Comparison of ENCODE assay signal across 28 cellular contexts in genomic region chr10:34413920-34414319, GRCh38.
"Had no signal": no experiment of that assay in that cellular context is flagged by ENCODE, and none has a peak within 500 bp of the region (broad histone marks: within the 10 kb centered on the region; RNA-seq: fewer than 3 reads in every experiment).

No MANE protein-coding gene starts in this region.

- H3K9me3 Mint-ChIP-seq: activated CD4-positive, alpha-beta memory T cell treated with anti-CD3 and anti-CD28 coated beads, Interleukin-2, amount 10 ng/mL, durations not matched to agents 7 days and 5 days; activated CD4-positive, alpha-beta T cell treated with anti-CD3 and anti-CD28 coated beads, Interleukin-2, amount 10 ng/mL, durations not matched to agents 24 days and 14 days; activated T-cell treated with anti-CD3 and anti-CD28 coated beads, Interleukin-2, amount 50 U/mL, for 4 hours; activated T-helper 17 cell treated with anti-CD3 and anti-CD28 coated beads, Interleukin-2, amount 50 U/mL, for 72 hours; dendritic cell treated with granulocyte-macrophage colony-stimulating factor and Interleukin-4, amounts not matched to agents 40 ng/mL and 50 ng/mL, for 4 days; endodermal cell; immature natural killer cell; natural killer cell had no signal

- DNase-seq: activated CD4-positive, alpha-beta memory T cell treated with anti-CD3 and anti-CD28 coated beads, Interleukin-2, amount 10 ng/mL, durations not matched to agents 7 days and 5 days; activated CD4-positive, alpha-beta T cell treated with anti-CD3 and anti-CD28 coated beads, Interleukin-2, amount 10 ng/mL, durations not matched to agents 24 days and 14 days; activated CD4-positive, CD25-positive, alpha-beta regulatory T cell treated with anti-CD3 and anti-CD28 coated beads, Interleukin-2, amount 50 U/mL, for 72 hours; activated gamma-delta T cell treated with Interleukin-2 at 50 U/mL for 16 hours; activated naive CD4-positive, alpha-beta T cell treated with anti-CD3 and anti-CD28 coated beads, Interleukin-2, amount 50 U/mL, for 16 hours; activated T-cell treated with anti-CD3 and anti-CD28 coated beads, Interleukin-2, amount 50 U/mL, for 4 hours; amniotic stem cell; brain microvascular endothelial cell; endodermal cell; foreskin fibroblast; head of caudate nucleus; hippocampal formation; immature natural killer cell; left lung; lower lobe of right lung; natural killer cell; stimulated activated CD4-positive, alpha-beta T cell treated with anti-CD3 and anti-CD28 coated beads, Interleukin-15, amount 100 ng/mL, for 24 hours; stimulated activated CD4-positive, alpha-beta T cell treated with anti-CD3 and anti-CD28 coated beads, Interleukin-2, amount 100 ng/mL, for 24 hours; stimulated activated naive CD4-positive, alpha-beta T cell; T-helper 17 cell; T1000; transverse colon had no signal

- H3K36me3 ChIP-seq: brain microvascular endothelial cell, left lung, lower lobe of right lung, prostate gland, right atrium auricular region, transverse colon had no signal

- H3K4me1 ChIP-seq: left lung, lower lobe of right lung, right atrium auricular region had no signal

- H3K4me3 Mint-ChIP-seq: activated CD4-positive, alpha-beta memory T cell treated with anti-CD3 and anti-CD28 coated beads, Interleukin-2, amount 10 ng/mL, durations not matched to agents 7 days and 5 days; activated CD4-positive, alpha-beta T cell treated with anti-CD3 and anti-CD28 coated beads, Interleukin-2, amount 10 ng/mL, durations not matched to agents 24 days and 14 days; activated T-cell treated with anti-CD3 and anti-CD28 coated beads, Interleukin-2, amount 50 U/mL, for 4 hours; activated T-helper 17 cell treated with anti-CD3 and anti-CD28 coated beads, Interleukin-2, amount 50 U/mL, for 72 hours; dendritic cell treated with granulocyte-macrophage colony-stimulating factor and Interleukin-4, amounts not matched to agents 40 ng/mL and 50 ng/mL, for 4 days; endodermal cell; immature natural killer cell; natural killer cell; T-helper 17 cell had no signal

- FAIRE-seq: astrocyte had no signal

- H3K27ac ChIP-seq: brain microvascular endothelial cell, left lung, lower lobe of right lung, prostate gland, right atrium auricular region, transverse colon had no signal

- H3K27me3 ChIP-seq: brain microvascular endothelial cell, left lung, right atrium auricular region, transverse colon had no signal

- H3K4me3 ChIP-seq: left lung, lower lobe of right lung, prostate gland, right atrium auricular region, transverse colon had no signal

- H3K27me3 Mint-ChIP-seq: activated CD4-positive, alpha-beta memory T cell treated with anti-CD3 and anti-CD28 coated beads, Interleukin-2, amount 10 ng/mL, durations not matched to agents 7 days and 5 days; activated CD4-positive, alpha-beta T cell treated with anti-CD3 and anti-CD28 coated beads, Interleukin-2, amount 10 ng/mL, durations not matched to agents 24 days and 14 days had no signal

- ATAC-seq: activated T-cell treated with anti-CD3 and anti-CD28 coated beads, Interleukin-2, amount 50 U/mL, for 4 hours; activated T-helper 17 cell treated with anti-CD3 and anti-CD28 coated beads, Interleukin-2, amount 50 U/mL, for 72 hours; esophagus mucosa; left lung; lower lobe of right lung; natural killer cell; T-helper 17 cell had no signal

- H3K9me3 ChIP-seq: left lung, lower lobe of right lung, prostate gland, right atrium auricular region, transverse colon had no signal

- H3K36me3 Mint-ChIP-seq: immature natural killer cell, natural killer cell had no signal

- H3K27ac Mint-ChIP-seq: activated CD4-positive, alpha-beta memory T cell treated with anti-CD3 and anti-CD28 coated beads, Interleukin-2, amount 10 ng/mL, durations not matched to agents 7 days and 5 days; activated CD4-positive, alpha-beta T cell treated with anti-CD3 and anti-CD28 coated beads, Interleukin-2, amount 10 ng/mL, durations not matched to agents 24 days and 14 days; activated T-helper 17 cell treated with anti-CD3 and anti-CD28 coated beads, Interleukin-2, amount 50 U/mL, for 72 hours; dendritic cell treated with granulocyte-macrophage colony-stimulating factor and Interleukin-4, amounts not matched to agents 40 ng/mL and 50 ng/mL, for 4 days; endodermal cell; immature natural killer cell; natural killer cell; T-helper 17 cell had no signal

- H3K4me1 Mint-ChIP-seq: activated CD4-positive, alpha-beta memory T cell treated with anti-CD3 and anti-CD28 coated beads, Interleukin-2, amount 10 ng/mL, durations not matched to agents 7 days and 5 days; activated CD4-positive, alpha-beta T cell treated with anti-CD3 and anti-CD28 coated beads, Interleukin-2, amount 10 ng/mL, durations not matched to agents 24 days and 14 days; activated T-helper 17 cell treated with anti-CD3 and anti-CD28 coated beads, Interleukin-2, amount 50 U/mL, for 72 hours; immature natural killer cell; natural killer cell; T-helper 17 cell had no signal
